ENCODE assay signal across 20 cellular contexts in genomic region chr15:74621936-74622335, GRCh38. TPM values are rescaled to one million over a fixed set of nuclear protein-coding genes. Genes with fewer than 3 reads are reported as not detected.
DNase-seq lines count a peak whose midpoint lies in the region; ATAC-seq and TF ChIP-seq lines count a peak whose summit lies in the region.
"Had no signal": no experiment of that assay in that cellular context is flagged by ENCODE, and none has a peak within 500 bp of the region (broad histone marks: within the 10 kb centered on the region; RNA-seq: fewer than 3 reads in every experiment).

No MANE protein-coding gene starts in this region.

- TF ChIP-seq CTCF in psoas muscle (IDR thresholded peaks at IDR 0.05) (no peak), hepatocyte (IDR thresholded peaks at IDR 0.05; ENCODE audit: poor library complexity) (no peak)

- ATAC-seq in activated CD8-positive, alpha-beta T cell treated with anti-CD3 and anti-CD28 coated beads, Interleukin-2, amount 10 ng/mL, durations not matched to agents 7 days and 5 days, result no peak
- ATAC-seq in stimulated activated memory B cell treated with anti-CD40 and anti-IgM and Interleukin-4, amounts not matched to agents 10 μg/mL and 1 μg/mL and 100 μg/mL, for 72 hours, result no peak
- ATAC-seq in psoas muscle, result no peak

- DNase-seq in activated CD4-positive, alpha-beta memory T cell treated with anti-CD3 and anti-CD28 coated beads for 36 hours, result no peak
- DNase-seq in activated CD4-positive, alpha-beta memory T cell treated with anti-CD3 and anti-CD28 coated beads, Interleukin-2, amount 10 ng/mL, durations not matched to agents 7 days and 5 days, result no peak
- DNase-seq in activated CD8-positive, alpha-beta T cell treated with anti-CD3 and anti-CD28 coated beads, Interleukin-2, amount 10 ng/mL, durations not matched to agents 7 days and 5 days, result no peak
- DNase-seq in iPS-NIHi11 (ENCODE audit: low spot score) (peak; percentile 74), psoas muscle (no peak), NCI-H2196 (lab: John Stamatoyannopoulos, UW; ENCODE audit: unreplicated experiment) (no peak), hepatocyte (ENCODE audit: low spot score) (no peak)
- DNase-seq: activated T-cell treated with anti-CD3 and anti-CD28 coated beads for 4 hours; DMS53; effector CD8-positive, alpha-beta T cell; heart right ventricle; NCI-H187; NCI-H524; SHP77 treated with DMSO at 0.1 percent for 48 hours had no signal

- intact Hi-C loops in activated CD4-positive, alpha-beta memory T cell treated with anti-CD3 and anti-CD28 coated beads for 36 hours (cut with micrococcal nuclease), result no loop called here
- intact Hi-C loops in psoas muscle (cut with DNase I), result no loop called here

- peaks cover 39% of the 10 kb centered on the region for H3K4me1 Mint-ChIP-seq in activated CD4-positive, alpha-beta memory T cell treated with anti-CD3 and anti-CD28 coated beads for 36 hours (ENCODE audit: low read depth)
- H3K4me1 Mint-ChIP-seq in activated CD4-positive, alpha-beta memory T cell treated with anti-CD3 and anti-CD28 coated beads, Interleukin-2, amount 10 ng/mL, durations not matched to agents 7 days and 5 days, result peaks cover 65% of the 10 kb centered on the region
- peaks cover 53% of the 10 kb centered on the region for H3K4me1 Mint-ChIP-seq in activated CD8-positive, alpha-beta T cell treated with anti-CD3 and anti-CD28 coated beads, Interleukin-2, amount 10 ng/mL, durations not matched to agents 7 days and 5 days (ENCODE audit: low read depth)
- peaks cover 73% of the 10 kb centered on the region for H3K4me1 Mint-ChIP-seq in stimulated activated memory B cell treated with anti-CD40 and anti-IgM and Interleukin-4, amounts not matched to agents 10 μg/mL and 1 μg/mL and 100 μg/mL, for 72 hours

- H3K9me3 Mint-ChIP-seq in activated CD4-positive, alpha-beta memory T cell treated with anti-CD3 and anti-CD28 coated beads for 36 hours, result no peaks in the 10 kb centered on the region
- no peaks in the 10 kb centered on the region for H3K9me3 Mint-ChIP-seq in activated CD4-positive, alpha-beta memory T cell treated with anti-CD3 and anti-CD28 coated beads, Interleukin-2, amount 10 ng/mL, durations not matched to agents 7 days and 5 days
- no peaks in the 10 kb centered on the region for H3K9me3 Mint-ChIP-seq in activated CD8-positive, alpha-beta T cell treated with anti-CD3 and anti-CD28 coated beads, Interleukin-2, amount 10 ng/mL, durations not matched to agents 7 days and 5 days (ENCODE audit: insufficient read depth)
- no peaks in the 10 kb centered on the region for H3K9me3 Mint-ChIP-seq in stimulated activated memory B cell treated with anti-CD40 and anti-IgM and Interleukin-4, amounts not matched to agents 10 μg/mL and 1 μg/mL and 100 μg/mL, for 72 hours
- H3K9me3 Mint-ChIP-seq: activated naive CD4-positive, alpha-beta T cell treated with anti-CD3 and anti-CD28 coated beads, Interleukin-2, amount 50 U/mL, for 24 hours; brain; T-helper 2 cell treated with Interferon-gamma antibody and Interleukin-4, amounts not matched to agents 5 μg/mL and 100 μg/mL, for 36 hours had no signal

- H3K27me3 ChIP-seq in psoas muscle (ENCODE audit: insufficient read depth in 3 of 3, low read length in 2 of 3) (no peaks in the 10 kb centered on the region), hepatocyte (no peaks in the 10 kb centered on the region)
- H3K27me3 ChIP-seq: heart right ventricle, right lobe of liver had no signal

- no peak overlapping the region for H2AFZ ChIP-seq in hepatocyte

- POLR2A ChIA-PET in activated CD4-positive, alpha-beta memory T cell treated with anti-CD3 and anti-CD28 coated beads for 36 hours (lab: Charles Lee), result no interaction called here
- POLR2A ChIA-PET in activated CD4-positive, alpha-beta memory T cell treated with anti-CD3 and anti-CD28 coated beads, Interleukin-2, amount 10 ng/mL, durations not matched to agents 7 days and 5 days (lab: Charles Lee), result interaction anchor here (1.0 kb wide), 1 partner anchor 35 kb away, joined by 3 read pairs; no protein-coding TSS in a partner anchor
- POLR2A ChIA-PET in activated CD8-positive, alpha-beta T cell treated with anti-CD3 and anti-CD28 coated beads, Interleukin-2, amount 10 ng/mL, durations not matched to agents 7 days and 5 days (lab: Charles Lee), result interaction anchor here (0.6 to 0.9 kb wide), 2 partner anchors 10 to 154 kb away, joined by 3 to 4 read pairs; no protein-coding TSS in a partner anchor

- peaks cover 36% of the 10 kb centered on the region for H3K4me1 ChIP-seq in psoas muscle
- peaks cover 11% of the 10 kb centered on the region for H3K4me1 ChIP-seq in hepatocyte (ENCODE audit: insufficient read depth)

- no peak overlapping the region for H3K27ac Mint-ChIP-seq in activated CD4-positive, alpha-beta memory T cell treated with anti-CD3 and anti-CD28 coated beads for 36 hours
- H3K27ac Mint-ChIP-seq in activated CD4-positive, alpha-beta memory T cell treated with anti-CD3 and anti-CD28 coated beads, Interleukin-2, amount 10 ng/mL, durations not matched to agents 7 days and 5 days, result no peak overlapping the region
- H3K27ac Mint-ChIP-seq in activated CD8-positive, alpha-beta T cell treated with anti-CD3 and anti-CD28 coated beads, Interleukin-2, amount 10 ng/mL, durations not matched to agents 7 days and 5 days, result peak overlapping the region; percentile 46
- H3K27ac Mint-ChIP-seq in stimulated activated memory B cell treated with anti-CD40 and anti-IgM and Interleukin-4, amounts not matched to agents 10 μg/mL and 1 μg/mL and 100 μg/mL, for 72 hours, result peak overlapping the region; percentile 88

- H3K9me3 ChIP-seq in psoas muscle (no peaks in the 10 kb centered on the region), hepatocyte (ENCODE audit: low read depth) (no peaks in the 10 kb centered on the region)
- H3K9me3 ChIP-seq: HAP-1, heart right ventricle, right lobe of liver had no signal

- H3K36me3 Mint-ChIP-seq in activated CD4-positive, alpha-beta memory T cell treated with anti-CD3 and anti-CD28 coated beads for 36 hours, result peaks cover 57% of the 10 kb centered on the region
- H3K36me3 Mint-ChIP-seq in activated CD4-positive, alpha-beta memory T cell treated with anti-CD3 and anti-CD28 coated beads, Interleukin-2, amount 10 ng/mL, durations not matched to agents 7 days and 5 days (ENCODE audit: low read depth), result peaks cover 96% of the 10 kb centered on the region
- H3K36me3 Mint-ChIP-seq in activated CD8-positive, alpha-beta T cell treated with anti-CD3 and anti-CD28 coated beads, Interleukin-2, amount 10 ng/mL, durations not matched to agents 7 days and 5 days (ENCODE audit: low read depth), result peaks cover 83% of the 10 kb centered on the region
- peaks cover 76% of the 10 kb centered on the region for H3K36me3 Mint-ChIP-seq in stimulated activated memory B cell treated with anti-CD40 and anti-IgM and Interleukin-4, amounts not matched to agents 10 μg/mL and 1 μg/mL and 100 μg/mL, for 72 hours

- H4K20me1 ChIP-seq in hepatocyte (ENCODE audit: insufficient read depth, poor library complexity, severe bottlenecking), result peaks cover 61% of the 10 kb centered on the region

- no peaks in the 10 kb centered on the region for H3K9me2 ChIP-seq in hepatocyte (replicated peaks; ENCODE audit: insufficient read depth)

- H3K4me3 ChIP-seq in psoas muscle (no peak overlapping the region), hepatocyte (no peak overlapping the region)
- H3K4me3 ChIP-seq: HAP-1, heart right ventricle, right lobe of liver had no signal

- H3K27me3 Mint-ChIP-seq in activated CD4-positive, alpha-beta memory T cell treated with anti-CD3 and anti-CD28 coated beads for 36 hours, result no peaks in the 10 kb centered on the region
- no peaks in the 10 kb centered on the region for H3K27me3 Mint-ChIP-seq in activated CD4-positive, alpha-beta memory T cell treated with anti-CD3 and anti-CD28 coated beads, Interleukin-2, amount 10 ng/mL, durations not matched to agents 7 days and 5 days
- H3K27me3 Mint-ChIP-seq in activated CD8-positive, alpha-beta T cell treated with anti-CD3 and anti-CD28 coated beads, Interleukin-2, amount 10 ng/mL, durations not matched to agents 7 days and 5 days (ENCODE audit: low read depth), result no peaks in the 10 kb centered on the region
- H3K27me3 Mint-ChIP-seq in stimulated activated memory B cell treated with anti-CD40 and anti-IgM and Interleukin-4, amounts not matched to agents 10 μg/mL and 1 μg/mL and 100 μg/mL, for 72 hours, result no peaks in the 10 kb centered on the region
- H3K27me3 Mint-ChIP-seq: activated naive CD4-positive, alpha-beta T cell treated with anti-CD3 and anti-CD28 coated beads, Interleukin-2, amount 50 U/mL, for 24 hours; brain had no signal

- H3K27ac ChIP-seq in psoas muscle (no peak overlapping the region), hepatocyte (no peak overlapping the region)
- H3K27ac ChIP-seq: right lobe of liver had no signal

- H3K36me3 ChIP-seq in psoas muscle (ENCODE audit: insufficient read depth in 1 of 2, low read depth in 1 of 2) (peaks cover 24 to 87% of the 10 kb centered on the region in 2 donors), hepatocyte (replicated peaks; ENCODE audit: insufficient read depth, low read depth) (no peaks in the 10 kb centered on the region)

- CTCF ChIA-PET in activated CD4-positive, alpha-beta memory T cell treated with anti-CD3 and anti-CD28 coated beads for 36 hours (lab: Charles Lee), result interaction anchor here (0.7 to 15.5 kb wide), 17 partner anchors 9 to 253 kb away, joined by 3 to 214 read pairs (median 5); partner anchors contain the start of gene SEMA7A
- CTCF ChIA-PET in activated CD4-positive, alpha-beta memory T cell treated with anti-CD3 and anti-CD28 coated beads, Interleukin-2, amount 10 ng/mL, durations not matched to agents 7 days and 5 days (lab: Charles Lee), result interaction anchor here (0.7 to 8.3 kb wide), 11 partner anchors 9 to 248 kb away, joined by 3 to 89 read pairs (median 4); no protein-coding TSS in a partner anchor
- CTCF ChIA-PET in activated CD8-positive, alpha-beta T cell treated with anti-CD3 and anti-CD28 coated beads, Interleukin-2, amount 10 ng/mL, durations not matched to agents 7 days and 5 days (lab: Charles Lee), result interaction anchor here (0.7 to 13.3 kb wide), 15 partner anchors 10 to 249 kb away, joined by 3 to 228 read pairs (median 4); no protein-coding TSS in a partner anchor

- peak overlapping the region; percentile 12 for H3K4me3 Mint-ChIP-seq in activated CD4-positive, alpha-beta memory T cell treated with anti-CD3 and anti-CD28 coated beads for 36 hours
- no peak overlapping the region for H3K4me3 Mint-ChIP-seq in activated CD4-positive, alpha-beta memory T cell treated with anti-CD3 and anti-CD28 coated beads, Interleukin-2, amount 10 ng/mL, durations not matched to agents 7 days and 5 days
- no peak overlapping the region for H3K4me3 Mint-ChIP-seq in activated CD8-positive, alpha-beta T cell treated with anti-CD3 and anti-CD28 coated beads, Interleukin-2, amount 10 ng/mL, durations not matched to agents 7 days and 5 days
- H3K4me3 Mint-ChIP-seq in stimulated activated memory B cell treated with anti-CD40 and anti-IgM and Interleukin-4, amounts not matched to agents 10 μg/mL and 1 μg/mL and 100 μg/mL, for 72 hours, result no peak overlapping the region
- H3K4me3 Mint-ChIP-seq: T-helper 2 cell treated with Interferon-gamma antibody and Interleukin-4, amounts not matched to agents 5 μg/mL and 100 μg/mL, for 36 hours had no signal

- H3K79me2 ChIP-seq in hepatocyte, result peaks cover 61% of the 10 kb centered on the region

- 85 to 89% (median 85%) methylated on average over 21 of the region's 21 CpGs for WGBS in psoas muscle, 3 donors
- WGBS in hepatocyte (ENCODE audit: low lambda C conversion rate, missing lambda C conversion rate), result 93% methylated on average over 21 of the region's 21 CpGs

- no peak overlapping the region for H3K4me2 ChIP-seq in hepatocyte

RNA-seq across cellular contexts. Expression of gene CLK3, which starts 6.3 kb away (rescaled TPM):
- total RNA-seq in activated CD4-positive, alpha-beta memory T cell treated with anti-CD3 and anti-CD28 coated beads for 36 hours, result 100 to 1,000 TPM; 118 to 124 TPM
- total RNA-seq in activated CD4-positive, alpha-beta memory T cell treated with anti-CD3 and anti-CD28 coated beads, Interleukin-2, amount 10 ng/mL, durations not matched to agents 7 days and 5 days, result 100 to 1,000 TPM; 133 to 136 TPM
- 100 to 1,000 TPM; 125 to 128 TPM for total RNA-seq in activated CD8-positive, alpha-beta T cell treated with anti-CD3 and anti-CD28 coated beads, Interleukin-2, amount 10 ng/mL, durations not matched to agents 7 days and 5 days
- total RNA-seq in psoas muscle (10 to 100 TPM; 40.9 to 57.5 (median 46.5) TPM), hepatocyte (71.3 and 94.6 TPM in 2 replicates)
- polyA plus RNA-seq in psoas muscle (10 to 100 TPM; 36.6 to 61.8 (median 51.6) TPM), hepatocyte (69.0 and 91.7 TPM in 2 replicates)

Comparison
In these comparisons a context has a peak if more than half of its experiments do, and no peak if none do; other contexts are left out.
1. H3K27ac Mint-ChIP-seq: peak in activated CD8-positive, alpha-beta T cell treated with anti-CD3 and anti-CD28 coated beads, Interleukin-2, amount 10 ng/mL, durations not matched to agents 7 days and 5 days (single experiment) and stimulated activated memory B cell treated with anti-CD40 and anti-IgM and Interleukin-4, amounts not matched to agents 10 μg/mL and 1 μg/mL and 100 μg/mL, for 72 hours (single experiment); none in activated CD4-positive, alpha-beta memory T cell treated with anti-CD3 and anti-CD28 coated beads for 36 hours (single experiment) and activated CD4-positive, alpha-beta memory T cell treated with anti-CD3 and anti-CD28 coated beads, Interleukin-2, amount 10 ng/mL, durations not matched to agents 7 days and 5 days (single experiment).